Comparison of ENCODE assay signal across 16 cellular contexts in genomic region chr6:3761989-3762270, GRCh38. TPM values are rescaled to one million over a fixed set of nuclear protein-coding genes. Genes with fewer than 3 reads are reported as not detected.
DNase-seq lines count a peak whose midpoint lies in the region; ATAC-seq and TF ChIP-seq lines count a peak whose summit lies in the region.
"Had no signal": no experiment of that assay in that cellular context is flagged by ENCODE, and none has a peak within 500 bp of the region (broad histone marks: within the 10 kb centered on the region; RNA-seq: fewer than 3 reads in every experiment).

No MANE protein-coding gene starts in this region.

- H3K27me3 Mint-ChIP-seq in HFFc6 (ENCODE audit: insufficient read depth) (no peaks in the 10 kb centered on the region; the same call in 1 of the 2 replicates), endodermal cell (ENCODE audit: insufficient read depth) (no peaks in the 10 kb centered on the region), osteocyte (ENCODE audit: unreplicated experiment) (no peaks in the 10 kb centered on the region)

- H3K27me3 ChIP-seq in endodermal cell (ENCODE audit: control insufficient read depth, insufficient read depth, low read length, poor library complexity, severe bottlenecking) = no peaks in the 10 kb centered on the region

- H3K4me1 Mint-ChIP-seq in HFFc6 (ENCODE audit: low read depth) = peaks cover 37% of the 10 kb centered on the region
- H3K4me1 Mint-ChIP-seq in endodermal cell = peaks cover 5% of the 10 kb centered on the region
- H3K4me1 Mint-ChIP-seq in osteocyte (ENCODE audit: unreplicated experiment) = peaks cover 60% of the 10 kb centered on the region
- no peaks in the 10 kb centered on the region for H3K4me1 Mint-ChIP-seq in stimulated activated effector memory CD8-positive, alpha-beta T cell treated with anti-CD3 and anti-CD28 coated beads, Interleukin-12 subunit alpha, Interleukin-12 subunit beta, amount 100 ng/mL, for 72 hours
- H3K4me1 Mint-ChIP-seq: CD8-positive, alpha-beta memory T cell had no signal

- no peak overlapping the region for H3K4me3 Mint-ChIP-seq in HFFc6
- H3K4me3 Mint-ChIP-seq in endodermal cell = no peak overlapping the region
- H3K4me3 Mint-ChIP-seq in osteocyte (ENCODE audit: unreplicated experiment) = no peak overlapping the region
- H3K4me3 Mint-ChIP-seq in stimulated activated effector memory CD8-positive, alpha-beta T cell treated with anti-CD3 and anti-CD28 coated beads, Interleukin-12 subunit alpha, Interleukin-12 subunit beta, amount 100 ng/mL, for 72 hours = no peak overlapping the region
- H3K4me3 Mint-ChIP-seq: CD4-positive, alpha-beta T cell; CD8-positive, alpha-beta memory T cell had no signal

- no peak overlapping the region for H3K27ac ChIP-seq in endodermal cell (ENCODE audit: low read depth, low read length)

- H3K4me3 ChIP-seq in endodermal cell (ENCODE audit: low read length) = no peak overlapping the region
- H3K4me3 ChIP-seq: GM12878, HAP-1 had no signal

- no peaks in the 10 kb centered on the region for H3K9me3 ChIP-seq in endodermal cell (ENCODE audit: control insufficient read depth, low read length)
- H3K9me3 ChIP-seq: HAP-1 had no signal

- DNase-seq in HFFc6 (no peak), endodermal cell (peak; percentile 35), osteocyte (ENCODE audit: extremely low spot score, unreplicated experiment) (no peak), inferior parietal cortex (ENCODE audit: extremely low spot score) (no peak), omental fat pad (ENCODE audit: low spot score) (no peak)
- DNase-seq in stimulated activated effector memory CD8-positive, alpha-beta T cell treated with anti-CD3 and anti-CD28 coated beads, Interleukin-12 subunit alpha, Interleukin-12 subunit beta, amount 100 ng/mL, for 72 hours (ENCODE audit: low spot score in 2 of 2) = no peak
- DNase-seq: C1 segment of cervical spinal cord; CD4-positive, alpha-beta T cell; CD8-positive, alpha-beta memory T cell; DMS 273 treated with DMSO at 0.1 percent for 48 hours; DMS79; EL; GDM1; GOT3 had no signal

- TF ChIP-seq CTCF in HFFc6 (IDR thresholded peaks at IDR 0.05) (no peak), endodermal cell (conservative IDR thresholded peaks at IDR 0.05) (no peak), osteocyte (IDR thresholded peaks at IDR 0.05) (no peak), omental fat pad (IDR thresholded peaks at IDR 0.05) (no peak)

- ATAC-seq in stimulated activated effector memory CD8-positive, alpha-beta T cell treated with anti-CD3 and anti-CD28 coated beads, Interleukin-12 subunit alpha, Interleukin-12 subunit beta, amount 100 ng/mL, for 72 hours = no peak
- no peak for ATAC-seq in omental fat pad (ENCODE audit: low FRiP score)
- ATAC-seq: GM12878 had no signal

- no peaks in the 10 kb centered on the region for H3K4me1 ChIP-seq in endodermal cell (ENCODE audit: control insufficient read depth, insufficient read depth, low read length)
- H3K4me1 ChIP-seq: HAP-1 had no signal

- H3K27ac Mint-ChIP-seq in HFFc6 (0 out of 2 replicates have a peak overlapping the region, but pooled peaks have one; percentile 24), endodermal cell (no peak overlapping the region), osteocyte (ENCODE audit: unreplicated experiment) (peak overlapping the region; percentile 41)
- no peak overlapping the region for H3K27ac Mint-ChIP-seq in stimulated activated effector memory CD8-positive, alpha-beta T cell treated with anti-CD3 and anti-CD28 coated beads, Interleukin-12 subunit alpha, Interleukin-12 subunit beta, amount 100 ng/mL, for 72 hours
- H3K27ac Mint-ChIP-seq: CD4-positive, alpha-beta T cell; CD8-positive, alpha-beta memory T cell had no signal

- no peaks in the 10 kb centered on the region for H3K36me3 Mint-ChIP-seq in HFFc6 (ENCODE audit: low read depth)
- no peaks in the 10 kb centered on the region for H3K36me3 Mint-ChIP-seq in endodermal cell (ENCODE audit: low read depth)
- H3K36me3 Mint-ChIP-seq in osteocyte (ENCODE audit: unreplicated experiment) = no peaks in the 10 kb centered on the region
- H3K36me3 Mint-ChIP-seq in stimulated activated effector memory CD8-positive, alpha-beta T cell treated with anti-CD3 and anti-CD28 coated beads, Interleukin-12 subunit alpha, Interleukin-12 subunit beta, amount 100 ng/mL, for 72 hours = no peaks in the 10 kb centered on the region
- H3K36me3 Mint-ChIP-seq: CD8-positive, alpha-beta memory T cell had no signal

- H3K9me3 Mint-ChIP-seq in HFFc6 (no peaks in the 10 kb centered on the region), endodermal cell (no peaks in the 10 kb centered on the region), osteocyte (ENCODE audit: unreplicated experiment) (no peaks in the 10 kb centered on the region)
- H3K9me3 Mint-ChIP-seq in stimulated activated effector memory CD8-positive, alpha-beta T cell treated with anti-CD3 and anti-CD28 coated beads, Interleukin-12 subunit alpha, Interleukin-12 subunit beta, amount 100 ng/mL, for 72 hours = no peaks in the 10 kb centered on the region
- H3K9me3 Mint-ChIP-seq: CD4-positive, alpha-beta T cell; CD8-positive, alpha-beta memory T cell had no signal

- H3K9ac ChIP-seq in endodermal cell (ENCODE audit: extremely low read depth, low read length, poor library complexity, severe bottlenecking) = no peak overlapping the region

- 93 to 100% methylated on average over 2 to 8 of the region's 8 CpGs for WGBS in endodermal cell (ENCODE audit: insufficient coverage in 1 of 2, insufficient read length in 1 of 2), 2 experiments

- H3K36me3 ChIP-seq in endodermal cell (ENCODE audit: control insufficient read depth, insufficient read depth, low read length) = no peaks in the 10 kb centered on the region
- H3K36me3 ChIP-seq: HAP-1 had no signal

RNA-seq across cellular contexts. Expression of gene PXDC1, which starts 10.4 kb away (rescaled TPM):
- 10 to 100 TPM; 63.1 to 97.5 (median 72.8) TPM for total RNA-seq in HFFc6 (2021; fragmentation: NEBNext Ultra II Directional; extraction: Animal tissue kit (Norgen Biotek cat#: 25700))
- total RNA-seq in endodermal cell (1 to 10 TPM; 3.3 to 4.6 TPM), osteocyte (129 and 131 TPM in 2 replicates), omental fat pad (100 to 1,000 TPM; 106 to 205 (median 122) TPM)
- 8.0 TPM for polyA plus RNA-seq in endodermal cell (2013, experiment 1 of 2)
- 9.8 TPM for polyA plus RNA-seq in endodermal cell (2013, experiment 2 of 2)
- polyA plus RNA-seq: CD8-positive, alpha-beta memory T cell had no signal

Comparison
In these comparisons a context has a peak if more than half of its experiments do, and no peak if none do; other contexts are left out.
1. H3K27ac Mint-ChIP-seq: peak in HFFc6 (single experiment) and osteocyte (single experiment); none in endodermal cell (single experiment) and stimulated activated effector memory CD8-positive, alpha-beta T cell treated with anti-CD3 and anti-CD28 coated beads, Interleukin-12 subunit alpha, Interleukin-12 subunit beta, amount 100 ng/mL, for 72 hours (single experiment).
2. RNA of gene PXDC1, which starts 10.4 kb away (total RNA-seq): 106 to 205 TPM in omental fat pad, 129 to 131 TPM in osteocyte and 63.1 to 97.5 TPM in HFFc6; 3.3 to 4.6 TPM in endodermal cell; every median in the first group is over 10 times any median in the second.